ENCODE assay signal across 1 cellular context in the genomic region with DNA sequence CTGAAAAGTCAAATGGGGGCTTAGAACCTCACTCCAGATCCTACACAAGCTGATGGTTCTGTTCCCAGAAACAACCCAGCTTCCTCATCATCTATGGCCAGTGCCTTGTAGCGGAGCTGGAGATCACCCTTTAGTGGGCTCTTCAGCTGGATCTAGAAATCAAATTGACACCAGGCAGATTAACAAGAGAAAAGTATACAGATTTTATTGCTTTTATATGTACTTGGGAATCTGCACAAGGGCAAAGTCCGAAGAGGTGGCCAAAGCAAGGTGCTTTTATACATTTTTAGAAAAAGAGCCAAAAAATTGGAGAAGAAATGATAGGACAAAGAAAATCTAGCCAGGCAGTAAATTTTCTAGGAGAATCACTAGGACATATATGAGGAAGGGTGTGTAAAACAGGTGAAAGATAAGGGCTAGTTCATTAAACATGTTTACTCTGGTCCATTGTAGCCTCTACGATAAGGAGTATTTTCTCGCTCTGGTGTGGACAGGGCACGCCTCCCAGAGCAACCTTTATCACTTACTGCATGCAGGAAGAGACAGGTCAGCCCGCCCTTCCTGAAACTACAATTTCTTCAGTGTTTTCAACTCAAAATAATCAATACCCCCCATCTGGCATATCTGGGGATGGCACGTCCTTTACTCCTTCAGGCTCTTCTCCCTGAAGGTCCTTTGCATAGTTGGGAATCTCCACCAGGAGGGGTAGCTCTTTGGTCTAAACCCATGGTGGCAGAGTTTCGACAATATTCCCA.
TF ChIP-seq lines count a peak whose summit lies in the region.

No MANE protein-coding gene starts in this region.

TF ChIP-seq in K562, 482 proteins besides CTCF, POLR2A, EP300 and RAD21 (continued from another document and continues in another):
- TF ChIP-seq, protein P1, sequence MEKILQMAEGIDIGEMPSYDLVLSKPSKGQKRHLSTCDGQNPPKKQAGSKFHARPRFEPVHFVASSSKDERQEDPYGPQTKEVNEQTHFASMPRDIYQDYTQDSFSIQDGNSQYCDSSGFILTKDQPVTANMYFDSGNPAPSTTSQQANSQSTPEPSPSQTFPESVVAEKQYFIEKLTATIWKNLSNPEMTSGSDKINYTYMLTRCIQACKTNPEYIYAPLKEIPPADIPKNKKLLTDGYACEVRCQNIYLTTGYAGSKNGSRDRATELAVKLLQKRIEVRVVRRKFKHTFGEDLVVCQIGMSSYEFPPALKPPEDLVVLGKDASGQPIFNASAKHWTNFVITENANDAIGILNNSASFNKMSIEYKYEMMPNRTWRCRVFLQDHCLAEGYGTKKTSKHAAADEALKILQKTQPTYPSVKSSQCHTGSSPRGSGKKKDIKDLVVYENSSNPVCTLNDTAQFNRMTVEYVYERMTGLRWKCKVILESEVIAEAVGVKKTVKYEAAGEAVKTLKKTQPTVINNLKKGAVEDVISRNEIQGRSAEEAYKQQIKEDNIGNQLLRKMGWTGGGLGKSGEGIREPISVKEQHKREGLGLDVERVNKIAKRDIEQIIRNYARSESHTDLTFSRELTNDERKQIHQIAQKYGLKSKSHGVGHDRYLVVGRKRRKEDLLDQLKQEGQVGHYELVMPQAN (IDR thresholded peaks at IDR 0.05; ENCODE audit: borderline replicate concordance), result no peak
- TF ChIP-seq CBX8 (IDR thresholded peaks at IDR 0.05; ENCODE audit: borderline replicate concordance, extremely low read depth, low read depth, low read length, poor library complexity, severe bottlenecking) (no peak), SMARCE1 (IDR thresholded peaks at IDR 0.05) (0 out of 2 replicates have a peak, but pooled peaks have one; percentile 32), ZNF584 (CRISPR knock-in tag; IDR thresholded peaks at IDR 0.05; ENCODE audit: low read depth) (no peak), ETV1 (tag; conservative IDR thresholded peaks at IDR 0.05; ENCODE audit: low read depth) (no peak), CBFA2T2 (conservative IDR thresholded peaks at IDR 0.05) (peak; percentile 63), FOXA1 (IDR thresholded peaks at IDR 0.05; ENCODE audit: borderline replicate concordance) (peak; percentile 58), POLR2AphosphoS5 (IDR thresholded peaks at IDR 0.05; ENCODE audit: control insufficient read depth, insufficient read depth, low read depth, low read length) (no peak), ARID2 (IDR thresholded peaks at IDR 0.05) (no peak), TBP (optimal IDR thresholded peaks at IDR 0.05; ENCODE audit: low read depth, low read length) (no peak), RB1 (IDR thresholded peaks at IDR 0.05; ENCODE audit: low read depth) (no peak), CCNT2 (IDR thresholded peaks at IDR 0.05; ENCODE audit: borderline replicate concordance, extremely low read depth, insufficient read length, low read depth, low read length) (peak; percentile 63), PHTF2 (CRISPR knock-in tag; IDR thresholded peaks at IDR 0.05) (no peak), BCL6 (CRISPR knock-in tag; IDR thresholded peaks at IDR 0.05) (no peak), NR3C1 (CRISPR knock-in tag; IDR thresholded peaks at IDR 0.05) (no peak), SMAD1 (IDR thresholded peaks at IDR 0.05; ENCODE audit: low read depth, low read length, partially characterized antibody) (no peak), ZNF699 (CRISPR knock-in tag; IDR thresholded peaks at IDR 0.05; ENCODE audit: insufficient replicate concordance) (no peak), MAFG (tag; conservative IDR thresholded peaks at IDR 0.05) (no peak), ZNF316 (IDR thresholded peaks at IDR 0.05) (no peak), ATF7 (IDR thresholded peaks at IDR 0.05) (no peak), NFXL1 (CRISPR knock-in tag; IDR thresholded peaks at IDR 0.05) (no peak), ZNF217 (CRISPR knock-in tag; IDR thresholded peaks at IDR 0.05) (no peak), ZNF324 (CRISPR knock-in tag; IDR thresholded peaks at IDR 0.05) (no peak), SIN3B (IDR thresholded peaks at IDR 0.05; ENCODE audit: low read depth) (no peak), TCF3 (CRISPR knock-in tag; IDR thresholded peaks at IDR 0.05) (peak; percentile 63), PPARD (CRISPR knock-in tag; IDR thresholded peaks at IDR 0.05) (no peak), TFAM (CRISPR knock-in tag; conservative IDR thresholded peaks at IDR 0.05) (no peak), HCFC1 (IDR thresholded peaks at IDR 0.05; ENCODE audit: low read depth, low read length) (no peak), NCOA2 (IDR thresholded peaks at IDR 0.05; ENCODE audit: partially characterized antibody in 2 of 2) (no peak), HNRNPLL (IDR thresholded peaks at IDR 0.05; ENCODE audit: low read depth, low read length, poor library complexity, severe bottlenecking) (no peak), ZFP36 (IDR thresholded peaks at IDR 0.05; ENCODE audit: low read depth, low read length, partially characterized antibody) (peak; percentile 5)
- TF ChIP-seq, protein P2, sequence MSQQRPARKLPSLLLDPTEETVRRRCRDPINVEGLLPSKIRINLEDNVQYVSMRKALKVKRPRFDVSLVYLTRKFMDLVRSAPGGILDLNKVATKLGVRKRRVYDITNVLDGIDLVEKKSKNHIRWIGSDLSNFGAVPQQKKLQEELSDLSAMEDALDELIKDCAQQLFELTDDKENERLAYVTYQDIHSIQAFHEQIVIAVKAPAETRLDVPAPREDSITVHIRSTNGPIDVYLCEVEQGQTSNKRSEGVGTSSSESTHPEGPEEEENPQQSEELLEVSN (IDR thresholded peaks at IDR 0.05; ENCODE audit: borderline replicate concordance in 1 of 2, extremely low read depth in 1 of 2, insufficient read depth in 1 of 2, insufficient read length in 1 of 2, low read depth in 1 of 2, low read length in 1 of 2, poor library complexity in 1 of 2, severe bottlenecking in 1 of 2), result no peak
- TF ChIP-seq, protein P3, sequence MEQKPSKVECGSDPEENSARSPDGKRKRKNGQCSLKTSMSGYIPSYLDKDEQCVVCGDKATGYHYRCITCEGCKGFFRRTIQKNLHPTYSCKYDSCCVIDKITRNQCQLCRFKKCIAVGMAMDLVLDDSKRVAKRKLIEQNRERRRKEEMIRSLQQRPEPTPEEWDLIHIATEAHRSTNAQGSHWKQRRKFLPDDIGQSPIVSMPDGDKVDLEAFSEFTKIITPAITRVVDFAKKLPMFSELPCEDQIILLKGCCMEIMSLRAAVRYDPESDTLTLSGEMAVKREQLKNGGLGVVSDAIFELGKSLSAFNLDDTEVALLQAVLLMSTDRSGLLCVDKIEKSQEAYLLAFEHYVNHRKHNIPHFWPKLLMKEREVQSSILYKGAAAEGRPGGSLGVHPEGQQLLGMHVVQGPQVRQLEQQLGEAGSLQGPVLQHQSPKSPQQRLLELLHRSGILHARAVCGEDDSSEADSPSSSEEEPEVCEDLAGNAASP (IDR thresholded peaks at IDR 0.05), result no peak
- TF ChIP-seq, protein P4, sequence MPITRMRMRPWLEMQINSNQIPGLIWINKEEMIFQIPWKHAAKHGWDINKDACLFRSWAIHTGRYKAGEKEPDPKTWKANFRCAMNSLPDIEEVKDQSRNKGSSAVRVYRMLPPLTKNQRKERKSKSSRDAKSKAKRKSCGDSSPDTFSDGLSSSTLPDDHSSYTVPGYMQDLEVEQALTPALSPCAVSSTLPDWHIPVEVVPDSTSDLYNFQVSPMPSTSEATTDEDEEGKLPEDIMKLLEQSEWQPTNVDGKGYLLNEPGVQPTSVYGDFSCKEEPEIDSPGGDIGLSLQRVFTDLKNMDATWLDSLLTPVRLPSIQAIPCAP (CRISPR knock-in tag; IDR thresholded peaks at IDR 0.05; ENCODE audit: borderline replicate concordance), result no peak
- TF ChIP-seq, protein P5, sequence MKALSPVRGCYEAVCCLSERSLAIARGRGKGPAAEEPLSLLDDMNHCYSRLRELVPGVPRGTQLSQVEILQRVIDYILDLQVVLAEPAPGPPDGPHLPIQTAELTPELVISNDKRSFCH (CRISPR knock-in tag; IDR thresholded peaks at IDR 0.05), result no peak
- TF ChIP-seq, protein P5 (tag; IDR thresholded peaks at IDR 0.05), result no peak
- TF ChIP-seq, protein P6, sequence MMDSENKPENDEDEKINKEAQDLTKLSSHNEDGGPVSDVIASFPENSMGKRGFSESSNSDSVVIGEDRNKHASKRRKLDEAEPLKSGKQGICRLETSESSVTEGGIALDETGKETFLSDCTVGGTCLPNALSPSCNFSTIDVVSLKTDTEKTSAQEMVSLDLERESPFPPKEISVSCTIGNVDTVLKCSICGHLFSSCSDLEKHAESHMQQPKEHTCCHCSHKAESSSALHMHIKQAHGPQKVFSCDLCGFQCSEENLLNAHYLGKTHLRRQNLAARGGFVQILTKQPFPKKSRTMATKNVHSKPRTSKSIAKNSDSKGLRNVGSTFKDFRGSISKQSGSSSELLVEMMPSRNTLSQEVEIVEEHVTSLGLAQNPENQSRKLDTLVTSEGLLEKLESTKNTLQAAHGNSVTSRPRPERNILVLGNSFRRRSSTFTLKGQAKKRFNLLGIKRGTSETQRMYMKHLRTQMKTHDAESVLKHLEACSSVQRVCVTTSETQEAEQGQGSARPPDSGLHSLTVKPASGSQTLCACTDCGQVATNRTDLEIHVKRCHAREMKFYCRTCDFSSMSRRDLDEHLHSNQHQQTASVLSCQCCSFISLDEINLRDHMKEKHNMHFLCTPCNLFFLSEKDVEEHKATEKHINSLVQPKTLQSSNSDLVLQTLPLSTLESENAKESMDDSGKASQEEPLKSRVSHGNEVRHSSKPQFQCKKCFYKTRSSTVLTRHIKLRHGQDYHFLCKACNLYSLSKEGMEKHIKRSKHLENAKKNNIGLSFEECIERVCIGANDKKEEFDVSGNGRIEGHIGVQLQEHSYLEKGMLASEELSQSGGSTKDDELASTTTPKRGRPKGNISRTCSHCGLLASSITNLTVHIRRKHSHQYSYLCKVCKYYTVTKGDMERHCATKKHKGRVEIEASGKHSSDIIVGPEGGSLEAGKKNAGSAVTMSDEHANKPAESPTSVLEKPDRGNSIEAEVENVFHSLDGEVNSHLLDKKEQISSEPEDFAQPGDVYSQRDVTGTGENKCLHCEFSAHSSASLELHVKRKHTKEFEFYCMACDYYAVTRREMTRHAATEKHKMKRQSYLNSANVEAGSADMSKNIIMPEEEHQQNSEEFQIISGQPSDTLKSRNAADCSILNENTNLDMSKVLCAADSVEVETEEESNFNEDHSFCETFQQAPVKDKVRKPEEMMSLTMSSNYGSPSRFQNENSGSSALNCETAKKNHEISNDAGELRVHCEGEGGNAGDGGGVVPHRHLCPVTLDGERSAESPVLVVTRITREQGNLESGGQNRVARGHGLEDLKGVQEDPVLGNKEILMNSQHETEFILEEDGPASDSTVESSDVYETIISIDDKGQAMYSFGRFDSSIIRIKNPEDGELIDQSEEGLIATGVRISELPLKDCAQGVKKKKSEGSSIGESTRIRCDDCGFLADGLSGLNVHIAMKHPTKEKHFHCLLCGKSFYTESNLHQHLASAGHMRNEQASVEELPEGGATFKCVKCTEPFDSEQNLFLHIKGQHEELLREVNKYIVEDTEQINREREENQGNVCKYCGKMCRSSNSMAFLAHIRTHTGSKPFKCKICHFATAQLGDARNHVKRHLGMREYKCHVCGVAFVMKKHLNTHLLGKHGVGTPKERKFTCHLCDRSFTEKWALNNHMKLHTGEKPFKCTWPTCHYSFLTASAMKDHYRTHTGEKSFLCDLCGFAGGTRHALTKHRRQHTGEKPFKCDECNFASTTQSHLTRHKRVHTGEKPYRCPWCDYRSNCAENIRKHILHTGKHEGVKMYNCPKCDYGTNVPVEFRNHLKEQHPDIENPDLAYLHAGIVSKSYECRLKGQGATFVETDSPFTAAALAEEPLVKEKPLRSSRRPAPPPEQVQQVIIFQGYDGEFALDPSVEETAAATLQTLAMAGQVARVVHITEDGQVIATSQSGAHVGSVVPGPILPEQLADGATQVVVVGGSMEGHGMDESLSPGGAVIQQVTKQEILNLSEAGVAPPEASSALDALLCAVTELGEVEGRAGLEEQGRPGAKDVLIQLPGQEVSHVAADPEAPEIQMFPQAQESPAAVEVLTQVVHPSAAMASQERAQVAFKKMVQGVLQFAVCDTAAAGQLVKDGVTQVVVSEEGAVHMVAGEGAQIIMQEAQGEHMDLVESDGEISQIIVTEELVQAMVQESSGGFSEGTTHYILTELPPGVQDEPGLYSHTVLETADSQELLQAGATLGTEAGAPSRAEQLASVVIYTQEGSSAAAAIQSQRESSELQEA (IDR thresholded peaks at IDR 0.05; ENCODE audit: low read depth), result no peak
- TF ChIP-seq, protein P7, sequence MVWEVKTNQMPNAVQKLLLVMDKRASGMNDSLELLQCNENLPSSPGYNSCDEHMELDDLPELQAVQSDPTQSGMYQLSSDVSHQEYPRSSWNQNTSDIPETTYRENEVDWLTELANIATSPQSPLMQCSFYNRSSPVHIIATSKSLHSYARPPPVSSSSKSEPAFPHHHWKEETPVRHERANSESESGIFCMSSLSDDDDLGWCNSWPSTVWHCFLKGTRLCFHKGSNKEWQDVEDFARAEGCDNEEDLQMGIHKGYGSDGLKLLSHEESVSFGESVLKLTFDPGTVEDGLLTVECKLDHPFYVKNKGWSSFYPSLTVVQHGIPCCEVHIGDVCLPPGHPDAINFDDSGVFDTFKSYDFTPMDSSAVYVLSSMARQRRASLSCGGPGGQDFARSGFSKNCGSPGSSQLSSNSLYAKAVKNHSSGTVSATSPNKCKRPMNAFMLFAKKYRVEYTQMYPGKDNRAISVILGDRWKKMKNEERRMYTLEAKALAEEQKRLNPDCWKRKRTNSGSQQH (CRISPR knock-in tag; IDR thresholded peaks at IDR 0.05), result no peak
- TF ChIP-seq, protein P8, sequence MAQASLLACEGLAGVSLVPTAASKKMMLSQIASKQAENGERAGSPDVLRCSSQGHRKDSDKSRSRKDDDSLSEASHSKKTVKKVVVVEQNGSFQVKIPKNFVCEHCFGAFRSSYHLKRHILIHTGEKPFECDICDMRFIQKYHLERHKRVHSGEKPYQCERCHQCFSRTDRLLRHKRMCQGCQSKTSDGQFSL (CRISPR knock-in tag; IDR thresholded peaks at IDR 0.05), result no peak
- TF ChIP-seq, protein P8 (tag; IDR thresholded peaks at IDR 0.05), result no peak
- TF ChIP-seq, protein P9, sequence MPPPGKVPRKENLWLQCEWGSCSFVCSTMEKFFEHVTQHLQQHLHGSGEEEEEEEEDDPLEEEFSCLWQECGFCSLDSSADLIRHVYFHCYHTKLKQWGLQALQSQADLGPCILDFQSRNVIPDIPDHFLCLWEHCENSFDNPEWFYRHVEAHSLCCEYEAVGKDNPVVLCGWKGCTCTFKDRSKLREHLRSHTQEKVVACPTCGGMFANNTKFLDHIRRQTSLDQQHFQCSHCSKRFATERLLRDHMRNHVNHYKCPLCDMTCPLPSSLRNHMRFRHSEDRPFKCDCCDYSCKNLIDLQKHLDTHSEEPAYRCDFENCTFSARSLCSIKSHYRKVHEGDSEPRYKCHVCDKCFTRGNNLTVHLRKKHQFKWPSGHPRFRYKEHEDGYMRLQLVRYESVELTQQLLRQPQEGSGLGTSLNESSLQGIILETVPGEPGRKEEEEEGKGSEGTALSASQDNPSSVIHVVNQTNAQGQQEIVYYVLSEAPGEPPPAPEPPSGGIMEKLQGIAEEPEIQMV (tag; conservative IDR thresholded peaks at IDR 0.05; ENCODE audit: low read depth), result no peak
